Comparison of ENCODE assay signal across 18 cellular contexts in the genomic region with DNA sequence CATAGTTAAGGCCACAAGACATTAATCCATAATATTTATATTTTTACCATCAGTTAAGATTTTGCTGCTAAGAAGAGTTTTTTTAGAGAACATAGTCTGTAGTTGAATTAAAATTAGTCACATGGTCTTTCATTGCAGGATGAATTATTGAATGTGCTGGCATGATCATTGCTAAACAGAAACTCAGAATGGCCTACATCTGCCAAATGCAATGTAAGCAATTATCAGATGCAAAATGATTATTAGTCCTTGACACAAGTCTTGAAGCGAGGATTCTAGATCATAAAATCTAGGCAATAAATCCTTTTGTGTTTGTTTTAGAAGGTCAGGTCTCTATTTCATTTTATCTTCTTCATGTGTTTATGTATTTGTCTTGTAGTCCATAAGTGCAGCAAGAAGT.
"Had no signal": no experiment of that assay in that cellular context is flagged by ENCODE, and none has a peak within 500 bp of the region (broad histone marks: within the 10 kb centered on the region; RNA-seq: fewer than 3 reads in every experiment).

No MANE protein-coding gene starts in this region.

- H3K4me1 ChIP-seq: ascending aorta, thyroid gland had no signal

- H3K36me3 ChIP-seq: ascending aorta, gastroesophageal sphincter, heart left ventricle, neutrophil, thyroid gland, WERI-Rb-1 had no signal

- H3K4me3 ChIP-seq: ascending aorta, gastroesophageal sphincter, heart left ventricle, thyroid gland had no signal

- H3K9me3 ChIP-seq: ascending aorta, gastroesophageal sphincter, heart left ventricle, neutrophil, thyroid gland had no signal

- DNase-seq: activated CD4-positive, alpha-beta T cell treated with anti-CD3 and anti-CD28 coated beads, Interleukin-2, amount 50 U/mL, for 4 hours; activated effector memory CD4-positive, alpha-beta T cell treated with anti-CD3 and anti-CD28 coated beads, Interleukin-2, amount 50 U/mL, for 16 hours; activated naive CD4-positive, alpha-beta T cell treated with anti-CD3 and anti-CD28 coated beads, Interleukin-2, amount 50 U/mL, for 16 hours; activated T-cell treated with anti-CD3 and anti-CD28 coated beads, Interleukin-2, amount 50 U/mL, for 72 hours; cerebellar nuclear complex; effector CD8-positive, alpha-beta T cell; heart left ventricle; kidney glomerular epithelial cell; naive thymus-derived CD4-positive, alpha-beta T cell; stimulated activated CD4-positive, alpha-beta T cell treated with anti-CD3 and anti-CD28 coated beads, Interleukin-12 subunit alpha, Interleukin-12 subunit beta, amount 100 ng/mL, for 4 hours; stimulated activated CD4-positive, alpha-beta T cell treated with anti-CD3 and anti-CD28 coated beads, Interleukin-1b, Interleukin-23, amount 100 ng/mL, for 48 hours; stimulated activated naive CD4-positive, alpha-beta T cell treated with Interleukin-2 at 50 U/mL for 16 hours; T-helper 2 cell; thyroid gland; WERI-Rb-1 had no signal

- H3K27me3 ChIP-seq: ascending aorta, gastroesophageal sphincter, heart left ventricle, neutrophil, thyroid gland had no signal

- H3K27ac ChIP-seq: ascending aorta, neutrophil, thyroid gland, WERI-Rb-1 had no signal
